In the genomic region with DNA sequence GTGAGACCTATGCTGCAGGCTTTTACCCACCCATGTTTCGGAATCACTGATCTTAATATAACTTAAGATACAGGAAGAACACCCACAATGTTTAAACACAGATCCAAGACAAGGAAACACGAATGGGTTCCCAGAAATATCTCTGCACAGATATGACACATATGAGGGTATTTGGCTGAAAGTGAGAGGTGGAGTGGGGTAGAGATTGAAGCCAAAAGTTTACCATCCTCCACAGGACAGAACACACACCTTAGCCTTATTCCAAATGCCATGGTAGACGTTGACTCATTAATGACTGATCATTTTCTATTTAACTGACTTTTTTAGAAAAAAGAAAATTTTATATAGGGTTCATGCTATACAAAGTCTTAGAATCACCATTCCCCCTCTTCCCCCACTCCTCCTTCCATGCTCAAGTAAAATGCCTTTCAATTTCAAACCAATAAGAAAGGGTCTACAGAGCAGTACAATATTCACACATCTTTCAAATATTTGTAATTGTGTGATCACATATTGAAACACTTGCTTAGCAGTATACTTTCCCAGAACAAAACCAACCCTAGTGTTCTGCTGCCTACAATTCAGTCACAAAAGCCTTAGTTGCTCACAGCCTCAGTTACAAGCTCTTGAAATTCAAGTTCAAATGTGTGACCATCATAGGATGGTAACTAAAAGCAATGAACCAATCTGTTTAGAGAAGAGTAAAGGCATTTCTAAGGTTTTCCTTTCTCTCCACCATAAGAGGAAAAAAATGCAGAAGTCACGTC, we compare ENCODE assay signal across 17 cellular contexts.
"Had no signal": no experiment of that assay in that cellular context is flagged by ENCODE, and none has a peak within 500 bp of the region (broad histone marks: within the 10 kb centered on the region; RNA-seq: fewer than 3 reads in every experiment).

No MANE protein-coding gene starts in this region.

- H3K4me1 Mint-ChIP-seq: neural crest cell had no signal

- H3K4me3 Mint-ChIP-seq: activated CD4-positive, alpha-beta T cell treated with anti-CD3 and anti-CD28 coated beads, Interleukin-2, amount 10 ng/mL, durations not matched to agents 24 days and 14 days; central memory CD8-positive, alpha-beta T cell; neural crest cell; T-helper 2 cell treated with Interferon-gamma antibody and Interleukin-4, amounts not matched to agents 5 μg/mL and 100 μg/mL, for 36 hours; WTC11 had no signal

- H3K27ac ChIP-seq: brain microvascular endothelial cell, coronary artery, left lung, spleen, tibial nerve, uterus had no signal

- ATAC-seq: WTC11 had no signal

- H3K27me3 ChIP-seq: brain microvascular endothelial cell, left lung, spleen, tibial nerve, uterus had no signal

- H3K36me3 Mint-ChIP-seq: WTC11 had no signal

- H3K9ac ChIP-seq: SK-N-SH had no signal

- H3K4me3 ChIP-seq: coronary artery, left lung, spleen, tibial nerve, uterus had no signal

- H3K4me1 ChIP-seq: spleen, uterus had no signal

- H3K27ac Mint-ChIP-seq: T-helper 2 cell treated with Interferon-gamma antibody and Interleukin-4, amounts not matched to agents 5 μg/mL and 100 μg/mL, for 36 hours; WTC11 had no signal

- H3K9me3 Mint-ChIP-seq: activated CD4-positive, alpha-beta T cell treated with anti-CD3 and anti-CD28 coated beads, Interleukin-2, amount 10 ng/mL, durations not matched to agents 24 days and 14 days; central memory CD8-positive, alpha-beta T cell; neural crest cell; WTC11 had no signal

- H3K36me3 ChIP-seq: brain microvascular endothelial cell, left lung, spleen, tibial nerve, uterus had no signal

- H3K4me2 ChIP-seq: SK-N-SH had no signal

- DNase-seq: activated CD4-positive, alpha-beta T cell treated with anti-CD3 and anti-CD28 coated beads, Interleukin-2, amount 10 ng/mL, durations not matched to agents 24 days and 14 days; activated gamma-delta T cell; aorta; brain microvascular endothelial cell; kidney; left lung; retina; SK-N-SH; spleen; stimulated activated naive CD4-positive, alpha-beta T cell; uterus had no signal

- H3K27me3 Mint-ChIP-seq: activated CD4-positive, alpha-beta T cell treated with anti-CD3 and anti-CD28 coated beads, Interleukin-2, amount 10 ng/mL, durations not matched to agents 24 days and 14 days; central memory CD8-positive, alpha-beta T cell had no signal

- H3K9me3 ChIP-seq: left lung, SK-N-SH, spleen, tibial nerve, uterus had no signal
